In the genomic region with DNA sequence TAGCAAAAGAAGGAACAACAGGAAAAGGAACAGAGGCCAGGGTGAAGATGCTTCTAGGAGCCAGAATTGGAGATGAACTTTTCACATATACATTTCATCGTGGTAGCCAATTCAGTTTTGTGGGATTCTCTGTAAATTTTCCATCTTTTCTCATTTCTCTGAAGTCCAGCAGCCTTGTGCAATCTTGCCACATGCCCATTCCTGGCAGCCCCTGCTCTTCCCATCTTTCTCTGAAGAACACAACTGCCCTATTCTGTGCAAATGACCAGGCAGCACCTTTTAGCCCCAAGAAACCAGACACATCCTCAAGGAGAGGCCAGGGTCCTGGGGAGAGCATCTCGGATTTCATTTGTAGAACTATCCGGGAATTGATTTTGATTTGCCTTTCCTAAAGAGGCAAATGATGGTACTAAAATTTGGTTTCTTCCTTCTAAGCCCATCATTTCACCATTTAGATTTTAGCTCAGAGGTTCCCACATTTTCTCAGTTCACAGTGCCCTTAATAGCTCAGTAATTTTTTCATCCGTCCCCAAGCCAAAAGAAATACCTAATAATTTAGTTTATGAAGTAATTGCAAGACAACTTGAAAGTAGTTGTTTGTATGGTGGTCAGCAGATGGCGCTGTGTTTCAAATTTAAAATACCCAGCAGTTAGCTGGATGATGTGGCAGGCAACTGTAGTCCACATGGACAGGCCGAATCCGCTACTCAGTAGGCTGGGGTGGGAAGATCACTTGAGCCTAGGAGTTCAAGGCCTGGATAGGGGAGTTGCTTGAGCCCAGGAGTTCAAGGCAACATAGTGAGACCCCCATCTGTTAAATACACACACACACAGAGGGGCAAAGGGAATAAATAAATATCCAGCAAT, we compare ENCODE assay signal across 8 cellular contexts.
DNase-seq lines count a peak whose midpoint lies in the region; ATAC-seq and TF ChIP-seq lines count a peak whose summit lies in the region.

No MANE protein-coding gene starts in this region.

- DNase-seq in DMS114 treated with DMSO at 0.1 percent for 48 hours (lab: John Stamatoyannopoulos, UW; ENCODE audit: unreplicated experiment) (peak; percentile 27), NCI-H69 (lab: John Stamatoyannopoulos, UW) (peak; percentile 57), endothelial cell (ENCODE audit: low spot score) (peak; percentile 65), mucosa of descending colon (peak in 1 of 3 donors; percentile 77)
- DNase-seq in activated CD8-positive, alpha-beta T cell treated with anti-CD3 and anti-CD28 coated beads, Interleukin-2, amount 10 ng/mL, durations not matched to agents 7 days and 5 days = peak; percentile 70
- peak; percentile 23 for DNase-seq in stimulated activated naive B cell treated with anti-CD40 and anti-IgM and Interleukin-4, amounts not matched to agents 10 μg/mL and 1 μg/mL and 100 μg/mL, for 72 hours

- H3K27ac Mint-ChIP-seq in activated CD8-positive, alpha-beta T cell treated with anti-CD3 and anti-CD28 coated beads, Interleukin-2, amount 10 ng/mL, durations not matched to agents 7 days and 5 days = no peak overlapping the region
- H3K27ac Mint-ChIP-seq in endothelial cell (ENCODE audit: unreplicated experiment) = peak overlapping the region; percentile 69
- no peak overlapping the region for H3K27ac Mint-ChIP-seq in stimulated activated naive B cell treated with anti-CD40 and anti-IgM and Interleukin-4, amounts not matched to agents 10 μg/mL and 1 μg/mL and 100 μg/mL, for 72 hours

- H3K4me1 Mint-ChIP-seq in activated CD8-positive, alpha-beta T cell treated with anti-CD3 and anti-CD28 coated beads, Interleukin-2, amount 10 ng/mL, durations not matched to agents 7 days and 5 days (ENCODE audit: low read depth) = peaks cover 13% of the 10 kb centered on the region
- peaks cover 8% of the 10 kb centered on the region for H3K4me1 Mint-ChIP-seq in endothelial cell (ENCODE audit: unreplicated experiment)
- H3K4me1 Mint-ChIP-seq in stimulated activated naive B cell treated with anti-CD40 and anti-IgM and Interleukin-4, amounts not matched to agents 10 μg/mL and 1 μg/mL and 100 μg/mL, for 72 hours = peaks cover 0 to 23% of the 10 kb centered on the region in 2 donors

- TF ChIP-seq CTCF in endothelial cell (IDR thresholded peaks at IDR 0.05; ENCODE audit: unreplicated experiment) = peak; percentile 88
- peak; percentile 32 for TF ChIP-seq CTCF in mucosa of descending colon (IDR thresholded peaks at IDR 0.05)

- H3K4me3 Mint-ChIP-seq in activated CD8-positive, alpha-beta T cell treated with anti-CD3 and anti-CD28 coated beads, Interleukin-2, amount 10 ng/mL, durations not matched to agents 7 days and 5 days = no peak overlapping the region
- no peak overlapping the region for H3K4me3 Mint-ChIP-seq in endothelial cell (ENCODE audit: unreplicated experiment)
- H3K4me3 Mint-ChIP-seq in stimulated activated naive B cell treated with anti-CD40 and anti-IgM and Interleukin-4, amounts not matched to agents 10 μg/mL and 1 μg/mL and 100 μg/mL, for 72 hours = no peak overlapping the region

- ATAC-seq in HG02885 (IDR thresholded peaks at IDR 0.05; ENCODE audit: poor library complexity, unreplicated experiment) (peak; percentile 68), mucosa of descending colon (peak; percentile 83), GM21360 (IDR thresholded peaks at IDR 0.05; ENCODE audit: unreplicated experiment) (no peak)
- ATAC-seq in activated CD8-positive, alpha-beta T cell treated with anti-CD3 and anti-CD28 coated beads, Interleukin-2, amount 10 ng/mL, durations not matched to agents 7 days and 5 days = peak; percentile 68
- ATAC-seq in stimulated activated naive B cell treated with anti-CD40 and anti-IgM and Interleukin-4, amounts not matched to agents 10 μg/mL and 1 μg/mL and 100 μg/mL, for 72 hours (replicated peaks) = peak; percentile 77 to 83

- CTCF ChIA-PET in activated CD8-positive, alpha-beta T cell treated with anti-CD3 and anti-CD28 coated beads, Interleukin-2, amount 10 ng/mL, durations not matched to agents 7 days and 5 days (lab: Charles Lee) = interaction anchor here (0.7 to 11.8 kb wide), 45 partner anchors 8 to 186 kb away, joined by 3 to 204 read pairs (median 4); a partner anchor contains a TSS

- no peaks in the 10 kb centered on the region for H3K9me3 Mint-ChIP-seq in activated CD8-positive, alpha-beta T cell treated with anti-CD3 and anti-CD28 coated beads, Interleukin-2, amount 10 ng/mL, durations not matched to agents 7 days and 5 days (ENCODE audit: insufficient read depth)
- H3K9me3 Mint-ChIP-seq in endothelial cell (ENCODE audit: unreplicated experiment) = no peaks in the 10 kb centered on the region
- H3K9me3 Mint-ChIP-seq in stimulated activated naive B cell treated with anti-CD40 and anti-IgM and Interleukin-4, amounts not matched to agents 10 μg/mL and 1 μg/mL and 100 μg/mL, for 72 hours = no peaks in the 10 kb centered on the region

- H3K27me3 Mint-ChIP-seq in activated CD8-positive, alpha-beta T cell treated with anti-CD3 and anti-CD28 coated beads, Interleukin-2, amount 10 ng/mL, durations not matched to agents 7 days and 5 days (ENCODE audit: low read depth) = no peaks in the 10 kb centered on the region
- peaks cover 6% of the 10 kb centered on the region for H3K27me3 Mint-ChIP-seq in endothelial cell (ENCODE audit: unreplicated experiment)
- no peaks in the 10 kb centered on the region for H3K27me3 Mint-ChIP-seq in stimulated activated naive B cell treated with anti-CD40 and anti-IgM and Interleukin-4, amounts not matched to agents 10 μg/mL and 1 μg/mL and 100 μg/mL, for 72 hours

- H3K4me1 ChIP-seq in mucosa of descending colon (ENCODE audit: low read depth) = no peaks in the 10 kb centered on the region

- intact Hi-C loops in mucosa of descending colon (cut with DNase I, micrococcal nuclease) = loop anchor here (2.0 to 5.0 kb wide), 2 partner anchors 106 to 107 kb away; no protein-coding TSS in a partner anchor

- H3K4me3 ChIP-seq in mucosa of descending colon = no peak overlapping the region

- H3K36me3 ChIP-seq in mucosa of descending colon (ENCODE audit: low read depth) = peaks cover 3% of the 10 kb centered on the region

- POLR2A ChIA-PET in activated CD8-positive, alpha-beta T cell treated with anti-CD3 and anti-CD28 coated beads, Interleukin-2, amount 10 ng/mL, durations not matched to agents 7 days and 5 days (lab: Charles Lee) = no interaction called here

- H3K9me3 ChIP-seq in mucosa of descending colon = no peaks in the 10 kb centered on the region

- H3K36me3 Mint-ChIP-seq in activated CD8-positive, alpha-beta T cell treated with anti-CD3 and anti-CD28 coated beads, Interleukin-2, amount 10 ng/mL, durations not matched to agents 7 days and 5 days (ENCODE audit: low read depth) = peaks cover 27% of the 10 kb centered on the region
- peaks cover 28% of the 10 kb centered on the region for H3K36me3 Mint-ChIP-seq in endothelial cell (ENCODE audit: low read depth, unreplicated experiment)
- peaks cover 25 to 57% of the 10 kb centered on the region in 2 donors for H3K36me3 Mint-ChIP-seq in stimulated activated naive B cell treated with anti-CD40 and anti-IgM and Interleukin-4, amounts not matched to agents 10 μg/mL and 1 μg/mL and 100 μg/mL, for 72 hours
